ENCODE assay signal across 1 cellular context in genomic region chr2:74845991-74846390, GRCh38.
TF ChIP-seq lines count a peak whose summit lies in the region.

No MANE protein-coding gene starts in this region.

TF ChIP-seq in A549, 52 proteins besides CTCF, POLR2A, EP300 and RAD21 (continued from another document):
- TF ChIP-seq NR3C1 (IDR thresholded peaks at IDR 0.05) (no peak), ESRRA (IDR thresholded peaks at IDR 0.05; ENCODE audit: borderline replicate concordance, low read length) (no peak), JUN (IDR thresholded peaks at IDR 0.05) (no peak)
